9 cellular contexts compared by ENCODE assay signal in genomic region chr5:136212252-136212721, GRCh38. TPM values are rescaled to one million over a fixed set of nuclear protein-coding genes. Genes with fewer than 3 reads are reported as not detected.
DNase-seq lines count a peak whose midpoint lies in the region; ATAC-seq and TF ChIP-seq lines count a peak whose summit lies in the region.
"Had no signal": no experiment of that assay in that cellular context is flagged by ENCODE, and none has a peak within 500 bp of the region (broad histone marks: within the 10 kb centered on the region; RNA-seq: fewer than 3 reads in every experiment).

No MANE protein-coding gene starts in this region.

- H3K27me3 ChIP-seq in upper lobe of left lung: no peaks in the 10 kb centered on the region

- H3K36me3 ChIP-seq in upper lobe of left lung: no peaks in the 10 kb centered on the region

- peak; percentile 22 for DNase-seq in COLO829 (ENCODE audit: low spot score)
- DNase-seq in GM20000 (ENCODE audit: low spot score): peak; percentile 75
- DNase-seq in NCI-H1436 (lab: John Stamatoyannopoulos, UW): peak; percentile 36
- peak; percentile 56 for DNase-seq in activated CD4-positive, alpha-beta memory T cell treated with anti-CD3 and anti-CD28 coated beads for 36 hours
- DNase-seq in epithelial cell of proximal tubule (ENCODE audit: low read depth): no peak
- DNase-seq in nephron progenitor cell: peak; percentile 74
- DNase-seq in upper lobe of left lung: peak; percentile 36 to 46

- 52 to 59% methylated on average over 10 of the region's 10 CpGs for WGBS in upper lobe of left lung, 2 donors

- TF ChIP-seq CTCF in GM20000 (IDR thresholded peaks at IDR 0.05; ENCODE audit: extremely low read depth, missing control alignments) (peak; percentile 88), epithelial cell of proximal tubule (conservative IDR thresholded peaks at IDR 0.05; ENCODE audit: low read depth, low read length) (peak; percentile 96), nephron progenitor cell (IDR thresholded peaks at IDR 0.05) (peak; percentile 86), upper lobe of left lung (IDR thresholded peaks at IDR 0.05) (peak; percentile 71 to 85 (median 74))

- TF ChIP-seq POLR2A in upper lobe of left lung (IDR thresholded peaks at IDR 0.05): no peak

- no peak overlapping the region for H3K4me3 Mint-ChIP-seq in activated CD4-positive, alpha-beta memory T cell treated with anti-CD3 and anti-CD28 coated beads for 36 hours
- H3K4me3 Mint-ChIP-seq in nephron progenitor cell: no peak overlapping the region

- intact Hi-C loops in activated CD4-positive, alpha-beta memory T cell treated with anti-CD3 and anti-CD28 coated beads for 36 hours (cut with micrococcal nuclease): loop anchor here (1.0 to 2.0 kb wide), 2 partner anchors 267 to 325 kb away; no protein-coding TSS in a partner anchor

- no peaks in the 10 kb centered on the region for H3K36me3 Mint-ChIP-seq in activated CD4-positive, alpha-beta memory T cell treated with anti-CD3 and anti-CD28 coated beads for 36 hours
- H3K36me3 Mint-ChIP-seq in nephron progenitor cell (ENCODE audit: low read depth): no peaks in the 10 kb centered on the region

- no peaks in the 10 kb centered on the region for H3K4me1 ChIP-seq in upper lobe of left lung

- H3K9me3 Mint-ChIP-seq in activated CD4-positive, alpha-beta memory T cell treated with anti-CD3 and anti-CD28 coated beads for 36 hours: no peaks in the 10 kb centered on the region
- H3K9me3 Mint-ChIP-seq in nephron progenitor cell: no peaks in the 10 kb centered on the region

- H3K4me1 Mint-ChIP-seq in activated CD4-positive, alpha-beta memory T cell treated with anti-CD3 and anti-CD28 coated beads for 36 hours (ENCODE audit: low read depth): no peaks in the 10 kb centered on the region
- H3K4me1 Mint-ChIP-seq in nephron progenitor cell: no peaks in the 10 kb centered on the region

- no peak overlapping the region for H3K27ac ChIP-seq in upper lobe of left lung

- peaks cover 16% of the 10 kb centered on the region for H3K27me3 Mint-ChIP-seq in activated CD4-positive, alpha-beta memory T cell treated with anti-CD3 and anti-CD28 coated beads for 36 hours
- peaks cover 14% of the 10 kb centered on the region for H3K27me3 Mint-ChIP-seq in nephron progenitor cell (ENCODE audit: low read depth, poor library complexity)

- H3K27ac Mint-ChIP-seq in activated CD4-positive, alpha-beta memory T cell treated with anti-CD3 and anti-CD28 coated beads for 36 hours: no peak overlapping the region
- no peak overlapping the region for H3K27ac Mint-ChIP-seq in nephron progenitor cell

- no peak overlapping the region for H3K4me3 ChIP-seq in epithelial cell of proximal tubule (ENCODE audit: low read depth, low read length)
- H3K4me3 ChIP-seq in upper lobe of left lung: no peak overlapping the region

- CTCF ChIA-PET in activated CD4-positive, alpha-beta memory T cell treated with anti-CD3 and anti-CD28 coated beads for 36 hours (lab: Charles Lee): interaction anchor here (0.6 to 3.0 kb wide), 19 partner anchors 8 to 625 kb away, joined by 3 to 13 read pairs (median 4); no protein-coding TSS in a partner anchor

- POLR2A ChIA-PET in activated CD4-positive, alpha-beta memory T cell treated with anti-CD3 and anti-CD28 coated beads for 36 hours (lab: Charles Lee): no interaction called here

- H3K9me3 ChIP-seq in upper lobe of left lung: no peaks in the 10 kb centered on the region

- no peak for TF ChIP-seq EP300 in upper lobe of left lung (IDR thresholded peaks at IDR 0.05)

- ATAC-seq in upper lobe of left lung (ENCODE audit: low FRiP score in 2 of 2) (peak in 1 of 2 donors; percentile 55), HG03159 (IDR thresholded peaks at IDR 0.05; ENCODE audit: unreplicated experiment) (no peak)

RNA-seq across cellular contexts. Expression of gene SMIM32, which starts 19.3 kb away (rescaled TPM):
- not detected for total RNA-seq in activated CD4-positive, alpha-beta memory T cell treated with anti-CD3 and anti-CD28 coated beads for 36 hours
- not detected in 2 replicates for total RNA-seq in epithelial cell of proximal tubule
- total RNA-seq in upper lobe of left lung: not detected
- total RNA-seq: subcutaneous adipose tissue had no signal
